In genomic region chr11:8328848-8329330, GRCh38 we compare ENCODE assay signal across 7 cellular contexts.
DNase-seq lines count a peak whose midpoint lies in the region; ATAC-seq, FAIRE-seq and TF ChIP-seq lines count a peak whose summit lies in the region.

No MANE protein-coding gene starts in this region.

- BruUV-seq in GM12878 (replicated peaks; lab: Mats Ljungman, UMichigan) = no TSS peak

- intact Hi-C loops in GM12878 (cut with micrococcal nuclease; ENCODE audit: unreplicated experiment) = loop anchor here (2.0 kb wide), 1 partner anchor 238 kb away; no protein-coding TSS in a partner anchor

- 2% methylated on average over 11 of the region's 11 CpGs for WGBS in GM12878 (ENCODE audit: insufficient coverage, insufficient replicate concordance, low lambda C conversion rate, missing lambda C conversion rate)

- peak; percentile 40 for ATAC-seq in HG02884 (IDR thresholded peaks at IDR 0.05; ENCODE audit: unreplicated experiment)
- peak; percentile 64 for ATAC-seq in T-helper 17 cell
- ATAC-seq in GM12878 = peak; percentile 87

- H3K4me3 Mint-ChIP-seq in T-helper 17 cell = no peak overlapping the region

- no peaks in the 10 kb centered on the region for H3K36me3 ChIP-seq in GM12878 (ENCODE audit: control insufficient read depth in 2 of 2, insufficient read depth in 2 of 2, low read length in 1 of 2)
- H3K36me3 ChIP-seq in iPS-15b (ENCODE audit: control insufficient read depth, insufficient read depth, low read length) = no peaks in the 10 kb centered on the region

- no peak for TF ChIP-seq EP300 in GM12878 (IDR thresholded peaks at IDR 0.05; ENCODE audit: borderline replicate concordance in 1 of 2, control insufficient read depth in 1 of 2, low read depth in 2 of 2, low read length in 2 of 2)

- H3K27ac Mint-ChIP-seq in T-helper 17 cell = no peak overlapping the region

- H3K4me3 ChIP-seq in GM12878 = no peak overlapping the region
- peak overlapping the region; percentile 39 for H3K4me3 ChIP-seq in iPS-15b (ENCODE audit: low read depth, low read length)

- peaks cover 28% of the 10 kb centered on the region for H3K4me1 ChIP-seq in GM12878 (ENCODE audit: control insufficient read depth, insufficient read depth, low read length)
- H3K4me1 ChIP-seq in iPS-15b (ENCODE audit: control insufficient read depth, insufficient read depth, low read length) = no peaks in the 10 kb centered on the region

- H3K4me2 ChIP-seq in GM12878 (ENCODE audit: control insufficient read depth, insufficient read depth) = peak overlapping the region; percentile 67

- no peaks in the 10 kb centered on the region for H4K20me1 ChIP-seq in GM12878 (ENCODE audit: control insufficient read depth, insufficient read depth)

- peak overlapping the region; percentile 83 for H2AFZ ChIP-seq in GM12878 (ENCODE audit: control insufficient read depth, low read depth, low read length)

- in situ Hi-C loops in GM13976 (cut with MboI; ENCODE audit: low sequenced_read_pairs, unreplicated experiment) = no loop called here
- in situ Hi-C loops in GM12878 (cut with MboI) = no loop called here

- no peaks in the 10 kb centered on the region for H3K9me3 ChIP-seq in T-helper 17 cell (ENCODE audit: control insufficient read depth, low read length, poor library complexity, severe bottlenecking)
- H3K9me3 ChIP-seq in GM12878 (replicated peaks; ENCODE audit: control insufficient read depth, insufficient read depth, low read length) = no peaks in the 10 kb centered on the region
- no peaks in the 10 kb centered on the region for H3K9me3 ChIP-seq in iPS-15b (ENCODE audit: control insufficient read depth, insufficient read depth, low read length)

- no peaks in the 10 kb centered on the region for H3K79me2 ChIP-seq in GM12878 (ENCODE audit: control insufficient read depth, insufficient read depth, low read length)

- no peak overlapping the region for H3K27ac ChIP-seq in GM12878 (ENCODE audit: control insufficient read depth, insufficient read depth)

- RAD21 ChIA-PET in GM12878 (lab: Charles Lee; ENCODE audit: unreplicated experiment) = interaction anchor here (1.5 to 1.9 kb wide), 3 partner anchors 203 to 265 kb away, joined by 4 to 16 read pairs (median 5); partner anchors contain the start of gene STK33

- H3K27me3 Mint-ChIP-seq in T-helper 17 cell = peaks cover 14% of the 10 kb centered on the region

- peaks cover 2% of the 10 kb centered on the region for H3K4me1 Mint-ChIP-seq in T-helper 17 cell

- H3K36me3 Mint-ChIP-seq in T-helper 17 cell (ENCODE audit: low read depth) = no peaks in the 10 kb centered on the region

- SMC1A ChIA-PET in GM12878 (lab: Charles Lee; ENCODE audit: uncharacterized antibody, unreplicated experiment) = interaction anchor here (1.4 to 1.5 kb wide), 2 partner anchors 12 to 239 kb away, joined by 3 to 5 read pairs; no protein-coding TSS in a partner anchor

- CTCF ChIA-PET in GM12878 (lab: Yijun Ruan, JAX) = interaction anchor here (1.1 to 3.8 kb wide), 7 partner anchors 9 to 276 kb away, joined by 3 to 53 read pairs (median 5); no protein-coding TSS in a partner anchor

- TF ChIP-seq CTCF in GM13976 (IDR thresholded peaks at IDR 0.05; ENCODE audit: borderline replicate concordance, control extremely low read depth, extremely low read depth, insufficient read depth, missing control alignments) (peak; percentile 74), GM12878 (IDR thresholded peaks at IDR 0.05 in 2 of 3, conservative IDR thresholded peaks at IDR 0.05 in 1 of 3; ENCODE audit: control insufficient read depth in 2 of 3, extremely low read depth in 1 of 3, insufficient read depth in 1 of 3, low read depth in 3 of 3, low read length in 3 of 3) (peak; percentile 85 to 90 (median 88))

- TF ChIP-seq RAD21 in GM12878 (IDR thresholded peaks at IDR 0.05; ENCODE audit: insufficient read depth, low read depth, low read length) = peak; percentile 50

- FAIRE-seq in GM12878 (lab: Jason Lieb, UNC) = peak; percentile 88

- TF ChIP-seq POLR2A in GM12878 (IDR thresholded peaks at IDR 0.05; ENCODE audit: low read depth, low read length) = no peak

- POLR2A ChIA-PET in GM12878 (lab: Charles Lee) = no interaction called here

- H3K27me3 ChIP-seq in GM12878 (replicated peaks in 1 of 2; ENCODE audit: control insufficient read depth in 2 of 2, insufficient read depth in 2 of 2, low read length in 1 of 2) (no peaks in the 10 kb centered on the region), iPS-15b (ENCODE audit: control insufficient read depth, insufficient read depth, low read length) (no peaks in the 10 kb centered on the region)

- H3K9ac ChIP-seq in GM12878 (ENCODE audit: control insufficient read depth, insufficient read depth, low read length) = peak overlapping the region; percentile 24; the same call in 1 of the 2 replicates
- peak overlapping the region; percentile 26 for H3K9ac ChIP-seq in iPS-15b (ENCODE audit: low read depth, low read length)

- DNase-seq in GM13976 (ENCODE audit: low spot score) (peak; percentile 89), NCI-H1436 (lab: John Stamatoyannopoulos, UW) (peak; percentile 90), T-helper 17 cell (peak in 1 of 3 donors; percentile 31), GM12878 (ENCODE audit: low read depth, low spot score) (peak; percentile 53), smooth muscle cell of the brain vasculature (ENCODE audit: low read depth, low spot score) (peak; percentile 31)

TF ChIP-seq in GM12878, 131 proteins besides CTCF, POLR2A, EP300 and RAD21 (continues in another document):
- TF ChIP-seq MAX (IDR thresholded peaks at IDR 0.05; ENCODE audit: low read depth, low read length) (no peak), TBL1XR1 (IDR thresholded peaks at IDR 0.05; ENCODE audit: low read depth, low read length) (no peak), ZBTB40 (IDR thresholded peaks at IDR 0.05; ENCODE audit: borderline replicate concordance) (no peak), WRNIP1 (IDR thresholded peaks at IDR 0.05; ENCODE audit: borderline replicate concordance, low read depth, low read length) (no peak), TAF1 (IDR thresholded peaks at IDR 0.05; ENCODE audit: borderline replicate concordance, low read depth, low read length) (no peak), PAX5 (IDR thresholded peaks at IDR 0.05; ENCODE audit: borderline replicate concordance, low read depth, low read length) (no peak), SMARCA5 (IDR thresholded peaks at IDR 0.05) (no peak), BCLAF1 (IDR thresholded peaks at IDR 0.05) (no peak), MXI1 (IDR thresholded peaks at IDR 0.05; ENCODE audit: low read depth, low read length) (no peak), CREB1 (IDR thresholded peaks at IDR 0.05; ENCODE audit: low read depth) (0 out of 2 replicates have a peak, but pooled peaks have one; percentile 19), JUND (IDR thresholded peaks at IDR 0.05; ENCODE audit: low read depth, low read length) (peak; percentile 63)
